ENCODE assay signal across 1 cellular context in genomic region chr12:76559277-76560082, GRCh38.
A peak's percentile ranks its signal among the peaks of the same experiment; 100 is the strongest.
TF ChIP-seq lines count a peak whose summit lies in the region.

TSS of gene OSBPL8 (minus strand) at chr12:76559771. CDS start at chr12:76487551, 72,220 bp downstream.

TF ChIP-seq in HepG2, 621 proteins besides CTCF, POLR2A, EP300 and RAD21 (continued from another document and continues in another):
- TF ChIP-seq SOX5 (CRISPR knock-in tag; IDR thresholded peaks at IDR 0.05; ENCODE audit: borderline replicate concordance) = peak; percentile 65; the same call in 1 of the 2 replicates
- peak; percentile 78; the same call in 1 of the 2 replicates for TF ChIP-seq ZNF552 (CRISPR knock-in tag; IDR thresholded peaks at IDR 0.05; ENCODE audit: borderline replicate concordance)
- TF ChIP-seq HNRNPL (IDR thresholded peaks at IDR 0.05; ENCODE audit: low read depth, low read length) = peak; percentile 68; the same call in 1 of the 2 replicates
- TF ChIP-seq, protein P1, sequence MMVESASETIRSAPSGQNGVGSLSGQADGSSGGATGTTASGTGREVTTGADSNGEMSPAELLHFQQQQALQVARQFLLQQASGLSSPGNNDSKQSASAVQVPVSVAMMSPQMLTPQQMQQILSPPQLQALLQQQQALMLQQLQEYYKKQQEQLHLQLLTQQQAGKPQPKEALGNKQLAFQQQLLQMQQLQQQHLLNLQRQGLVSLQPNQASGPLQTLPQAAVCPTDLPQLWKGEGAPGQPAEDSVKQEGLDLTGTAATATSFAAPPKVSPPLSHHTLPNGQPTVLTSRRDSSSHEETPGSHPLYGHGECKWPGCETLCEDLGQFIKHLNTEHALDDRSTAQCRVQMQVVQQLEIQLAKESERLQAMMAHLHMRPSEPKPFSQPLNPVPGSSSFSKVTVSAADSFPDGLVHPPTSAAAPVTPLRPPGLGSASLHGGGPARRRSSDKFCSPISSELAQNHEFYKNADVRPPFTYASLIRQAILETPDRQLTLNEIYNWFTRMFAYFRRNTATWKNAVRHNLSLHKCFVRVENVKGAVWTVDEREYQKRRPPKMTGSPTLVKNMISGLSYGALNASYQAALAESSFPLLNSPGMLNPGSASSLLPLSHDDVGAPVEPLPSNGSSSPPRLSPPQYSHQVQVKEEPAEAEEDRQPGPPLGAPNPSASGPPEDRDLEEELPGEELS (CRISPR knock-in tag; IDR thresholded peaks at IDR 0.05) = peak; percentile 15; the same call in 1 of the 2 replicates
- no peak for TF ChIP-seq SP1 (IDR thresholded peaks at IDR 0.05)
- TF ChIP-seq SP1 (CRISPR knock-in tag; IDR thresholded peaks at IDR 0.05) = peak; percentile 94
- peak; percentile 94 for TF ChIP-seq PHF8 (CRISPR knock-in tag; IDR thresholded peaks at IDR 0.05)
- peak; percentile 88; the same call in 1 of the 2 replicates for TF ChIP-seq HOXA9 (CRISPR knock-in tag; IDR thresholded peaks at IDR 0.05; ENCODE audit: borderline replicate concordance)
- 0 out of 2 replicates have a peak, but pooled peaks have one; percentile 55 for TF ChIP-seq BRF2 (CRISPR knock-in tag; IDR thresholded peaks at IDR 0.05)
- TF ChIP-seq ISX (CRISPR knock-in tag; conservative IDR thresholded peaks at IDR 0.05) = peak; percentile 61; the same call in 1 of the 2 replicates
- TF ChIP-seq, protein P2, sequence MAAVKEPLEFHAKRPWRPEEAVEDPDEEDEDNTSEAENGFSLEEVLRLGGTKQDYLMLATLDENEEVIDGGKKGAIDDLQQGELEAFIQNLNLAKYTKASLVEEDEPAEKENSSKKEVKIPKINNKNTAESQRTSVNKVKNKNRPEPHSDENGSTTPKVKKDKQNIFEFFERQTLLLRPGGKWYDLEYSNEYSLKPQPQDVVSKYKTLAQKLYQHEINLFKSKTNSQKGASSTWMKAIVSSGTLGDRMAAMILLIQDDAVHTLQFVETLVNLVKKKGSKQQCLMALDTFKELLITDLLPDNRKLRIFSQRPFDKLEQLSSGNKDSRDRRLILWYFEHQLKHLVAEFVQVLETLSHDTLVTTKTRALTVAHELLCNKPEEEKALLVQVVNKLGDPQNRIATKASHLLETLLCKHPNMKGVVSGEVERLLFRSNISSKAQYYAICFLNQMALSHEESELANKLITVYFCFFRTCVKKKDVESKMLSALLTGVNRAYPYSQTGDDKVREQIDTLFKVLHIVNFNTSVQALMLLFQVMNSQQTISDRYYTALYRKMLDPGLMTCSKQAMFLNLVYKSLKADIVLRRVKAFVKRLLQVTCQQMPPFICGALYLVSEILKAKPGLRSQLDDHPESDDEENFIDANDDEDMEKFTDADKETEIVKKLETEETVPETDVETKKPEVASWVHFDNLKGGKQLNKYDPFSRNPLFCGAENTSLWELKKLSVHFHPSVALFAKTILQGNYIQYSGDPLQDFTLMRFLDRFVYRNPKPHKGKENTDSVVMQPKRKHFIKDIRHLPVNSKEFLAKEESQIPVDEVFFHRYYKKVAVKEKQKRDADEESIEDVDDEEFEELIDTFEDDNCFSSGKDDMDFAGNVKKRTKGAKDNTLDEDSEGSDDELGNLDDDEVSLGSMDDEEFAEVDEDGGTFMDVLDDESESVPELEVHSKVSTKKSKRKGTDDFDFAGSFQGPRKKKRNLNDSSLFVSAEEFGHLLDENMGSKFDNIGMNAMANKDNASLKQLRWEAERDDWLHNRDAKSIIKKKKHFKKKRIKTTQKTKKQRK (IDR thresholded peaks at IDR 0.05; ENCODE audit: low read length) = no peak
- TF ChIP-seq, protein P3, sequence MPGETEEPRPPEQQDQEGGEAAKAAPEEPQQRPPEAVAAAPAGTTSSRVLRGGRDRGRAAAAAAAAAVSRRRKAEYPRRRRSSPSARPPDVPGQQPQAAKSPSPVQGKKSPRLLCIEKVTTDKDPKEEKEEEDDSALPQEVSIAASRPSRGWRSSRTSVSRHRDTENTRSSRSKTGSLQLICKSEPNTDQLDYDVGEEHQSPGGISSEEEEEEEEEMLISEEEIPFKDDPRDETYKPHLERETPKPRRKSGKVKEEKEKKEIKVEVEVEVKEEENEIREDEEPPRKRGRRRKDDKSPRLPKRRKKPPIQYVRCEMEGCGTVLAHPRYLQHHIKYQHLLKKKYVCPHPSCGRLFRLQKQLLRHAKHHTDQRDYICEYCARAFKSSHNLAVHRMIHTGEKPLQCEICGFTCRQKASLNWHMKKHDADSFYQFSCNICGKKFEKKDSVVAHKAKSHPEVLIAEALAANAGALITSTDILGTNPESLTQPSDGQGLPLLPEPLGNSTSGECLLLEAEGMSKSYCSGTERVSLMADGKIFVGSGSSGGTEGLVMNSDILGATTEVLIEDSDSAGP (CRISPR knock-in tag; IDR thresholded peaks at IDR 0.05; ENCODE audit: borderline replicate concordance) = peak; percentile 89
- peak; percentile 86 for TF ChIP-seq ZNF501 (CRISPR knock-in tag; IDR thresholded peaks at IDR 0.05)
- TF ChIP-seq ZBTB1 (CRISPR knock-in tag; IDR thresholded peaks at IDR 0.05; ENCODE audit: borderline replicate concordance) = 0 out of 2 replicates have a peak, but pooled peaks have one; percentile 40
- TF ChIP-seq HMG20A (CRISPR knock-in tag; IDR thresholded peaks at IDR 0.05; ENCODE audit: borderline replicate concordance) = no peak; the same call in 1 of the 2 replicates
- peak; percentile 72 for TF ChIP-seq FOXO1 (CRISPR knock-in tag; IDR thresholded peaks at IDR 0.05)
- TF ChIP-seq MNT (IDR thresholded peaks at IDR 0.05) = 0 out of 2 replicates have a peak, but pooled peaks have one; percentile 27
- TF ChIP-seq, protein P4, sequence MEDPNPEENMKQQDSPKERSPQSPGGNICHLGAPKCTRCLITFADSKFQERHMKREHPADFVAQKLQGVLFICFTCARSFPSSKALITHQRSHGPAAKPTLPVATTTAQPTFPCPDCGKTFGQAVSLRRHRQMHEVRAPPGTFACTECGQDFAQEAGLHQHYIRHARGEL (CRISPR knock-in tag; IDR thresholded peaks at IDR 0.05) = peak; percentile 12; the same call in 1 of the 2 replicates
- TF ChIP-seq TRIM24 (CRISPR knock-in tag; IDR thresholded peaks at IDR 0.05) = no peak
- peak; percentile 85 for TF ChIP-seq ZNF761 (CRISPR knock-in tag; conservative IDR thresholded peaks at IDR 0.05)
- TF ChIP-seq HES4 (CRISPR knock-in tag; IDR thresholded peaks at IDR 0.05; ENCODE audit: borderline replicate concordance) = peak; percentile 65; the same call in 1 of the 2 replicates
- no peak for TF ChIP-seq FOXA1 (IDR thresholded peaks at IDR 0.05)
- TF ChIP-seq FOXA1 (CRISPR knock-in tag; IDR thresholded peaks at IDR 0.05) = peak; percentile 19; the same call in 1 of the 2 replicates
- no peak; the same call in 1 of the 2 replicates for TF ChIP-seq TP53 (CRISPR knock-in tag; conservative IDR thresholded peaks at IDR 0.05)
- TF ChIP-seq CREBL2 (CRISPR knock-in tag; IDR thresholded peaks at IDR 0.05; ENCODE audit: borderline replicate concordance) = peak; percentile 70; the same call in 1 of the 2 replicates
- peak; percentile 50 for TF ChIP-seq ZNF230 (CRISPR knock-in tag; IDR thresholded peaks at IDR 0.05)
- TF ChIP-seq ZEB1 (IDR thresholded peaks at IDR 0.05; ENCODE audit: insufficient replicate concordance, low read depth) = no peak
- no peak for TF ChIP-seq PLSCR1 (CRISPR knock-in tag; IDR thresholded peaks at IDR 0.05; ENCODE audit: borderline replicate concordance)
- TF ChIP-seq ZNF644 (CRISPR knock-in tag; IDR thresholded peaks at IDR 0.05; ENCODE audit: low read depth) = no peak; the same call in 1 of the 2 replicates
- no peak for TF ChIP-seq SCMH1 (CRISPR knock-in tag; IDR thresholded peaks at IDR 0.05; ENCODE audit: borderline replicate concordance)
- peak; percentile 54; the same call in 1 of the 2 replicates for TF ChIP-seq ZSCAN25 (CRISPR knock-in tag; IDR thresholded peaks at IDR 0.05)
- peak; percentile 77; the same call in 1 of the 2 replicates for TF ChIP-seq ZNF674 (CRISPR knock-in tag; IDR thresholded peaks at IDR 0.05; ENCODE audit: low read depth)
- TF ChIP-seq NFYC (CRISPR knock-in tag; IDR thresholded peaks at IDR 0.05) = peak; percentile 41
- no peak for TF ChIP-seq FUBP1 (CRISPR knock-in tag; IDR thresholded peaks at IDR 0.05; ENCODE audit: borderline replicate concordance)
- peak; percentile 89 for TF ChIP-seq MIER3 (CRISPR knock-in tag; IDR thresholded peaks at IDR 0.05; ENCODE audit: borderline replicate concordance)
- 0 out of 2 replicates have a peak, but pooled peaks have one; percentile 44 for TF ChIP-seq GZF1 (CRISPR knock-in tag; IDR thresholded peaks at IDR 0.05)
- TF ChIP-seq MIER2 (CRISPR knock-in tag; IDR thresholded peaks at IDR 0.05) = no peak
- peak; percentile 80; the same call in 1 of the 2 replicates for TF ChIP-seq ZNF768 (CRISPR knock-in tag; IDR thresholded peaks at IDR 0.05)
- TF ChIP-seq HCFC1 (IDR thresholded peaks at IDR 0.05; ENCODE audit: low read depth, low read length) = no peak
- peak; percentile 49 for TF ChIP-seq ZNF710 (CRISPR knock-in tag; IDR thresholded peaks at IDR 0.05; ENCODE audit: borderline replicate concordance)
- TF ChIP-seq ZNF205 (CRISPR knock-in tag; IDR thresholded peaks at IDR 0.05) = peak; percentile 86
- TF ChIP-seq ZSCAN31 (CRISPR knock-in tag; IDR thresholded peaks at IDR 0.05; ENCODE audit: low read depth) = peak; percentile 96
- TF ChIP-seq KDM3A (CRISPR knock-in tag; IDR thresholded peaks at IDR 0.05; ENCODE audit: low read depth) = peak; percentile 88
- peak; percentile 51; the same call in 1 of the 2 replicates for TF ChIP-seq GMEB1 (CRISPR knock-in tag; IDR thresholded peaks at IDR 0.05; ENCODE audit: borderline replicate concordance)
- TF ChIP-seq JARID2 (CRISPR knock-in tag; IDR thresholded peaks at IDR 0.05; ENCODE audit: insufficient replicate concordance) = peak; percentile 44
